ENCODE assay signal across 17 cellular contexts in genomic region chr6:46926481-46926880, GRCh38. TPM values are rescaled to one million over a fixed set of nuclear protein-coding genes. Genes with fewer than 3 reads are reported as not detected.
DNase-seq lines count a peak whose midpoint lies in the region; ATAC-seq and TF ChIP-seq lines count a peak whose summit lies in the region.
"Had no signal": no experiment of that assay in that cellular context is flagged by ENCODE, and none has a peak within 500 bp of the region (broad histone marks: within the 10 kb centered on the region; RNA-seq: fewer than 3 reads in every experiment).

No MANE protein-coding gene starts in this region.

- H3K9me3 ChIP-seq in fibroblast of lung (ENCODE audit: control insufficient read depth, insufficient read depth, low read depth, low read length) = no peaks in the 10 kb centered on the region
- H3K9me3 ChIP-seq in suprapubic skin = no peaks in the 10 kb centered on the region
- H3K9me3 ChIP-seq: esophagus muscularis mucosa had no signal

- TF ChIP-seq POLR2A in suprapubic skin (IDR thresholded peaks at IDR 0.05) = no peak

- peak overlapping the region; percentile 14 for H3K27ac ChIP-seq in fibroblast of lung (ENCODE audit: insufficient read depth, low read length)
- H3K27ac ChIP-seq in suprapubic skin = peak overlapping the region; percentile 18
- H3K27ac ChIP-seq: C4-2B, esophagus muscularis mucosa had no signal

- ATAC-seq in GM18517 (IDR thresholded peaks at IDR 0.05; ENCODE audit: unreplicated experiment) = no peak
- ATAC-seq in GM18907 (IDR thresholded peaks at IDR 0.05; ENCODE audit: unreplicated experiment) = no peak

- H3K4me3 ChIP-seq in fibroblast of lung (replicated peaks in 1 of 4; ENCODE audit: control extremely low read depth in 1 of 4, insufficient read depth in 1 of 4, low read depth in 3 of 4, low read length in 4 of 4) = no peak overlapping the region
- no peak overlapping the region for H3K4me3 ChIP-seq in suprapubic skin
- H3K4me3 ChIP-seq: esophagus muscularis mucosa, hepatocyte, skin epidermis had no signal

- no peaks in the 10 kb centered on the region for H3K79me2 ChIP-seq in fibroblast of lung (ENCODE audit: control insufficient read depth, insufficient read depth, low read length)
- H3K79me2 ChIP-seq: hepatocyte had no signal

- no peak overlapping the region for H2AFZ ChIP-seq in fibroblast of lung (ENCODE audit: low read length)
- H2AFZ ChIP-seq: hepatocyte had no signal

- no peak for TF ChIP-seq EP300 in suprapubic skin (IDR thresholded peaks at IDR 0.05)

- H3K4me1 ChIP-seq in fibroblast of lung (ENCODE audit: control insufficient read depth, extremely low read depth, insufficient read depth, low read length) = peaks cover 4% of the 10 kb centered on the region
- peaks cover 4% of the 10 kb centered on the region for H3K4me1 ChIP-seq in suprapubic skin

- DNase-seq in HCEC 1CT = peak; percentile 35
- DNase-seq in RPMI7951 (ENCODE audit: low read depth) = peak; percentile 42
- DNase-seq in fibroblast of lung (ENCODE audit: low read depth in 2 of 2) = peak in 1 of 2 donors; percentile 82
- no peak for DNase-seq in suprapubic skin (ENCODE audit: low spot score in 2 of 2)
- DNase-seq in NCI-H1694 treated with DMSO at 0.1 percent for 48 hours (lab: John Stamatoyannopoulos, UW) = no peak
- DNase-seq: activated CD8-positive, alpha-beta memory T cell treated with anti-CD3 and anti-CD28 coated beads, Interleukin-2, amount 50 U/mL, for 4 hours; activated gamma-delta T cell; KBM-7; NCI-H1105; SHP77 treated with DMSO at 0.1 percent for 48 hours had no signal

- H3K9ac ChIP-seq in fibroblast of lung (ENCODE audit: insufficient read depth, low read length) = no peak overlapping the region

- H3K27me3 ChIP-seq in fibroblast of lung (ENCODE audit: control insufficient read depth, insufficient read depth, low read length) (no peaks in the 10 kb centered on the region), suprapubic skin (no peaks in the 10 kb centered on the region)
- H3K27me3 ChIP-seq: esophagus muscularis mucosa, hepatocyte had no signal

- 91% methylated on average over 6 of the region's 6 CpGs for whole genome bisulfite sequencing in suprapubic skin

- TF ChIP-seq CTCF in fibroblast of lung (conservative IDR thresholded peaks at IDR 0.05 in 1 of 2, IDR thresholded peaks at IDR 0.05 in 1 of 2; ENCODE audit: low read depth in 1 of 2, low read length in 2 of 2) (no peak), suprapubic skin (IDR thresholded peaks at IDR 0.05) (no peak)

- no peak overlapping the region for H3K4me2 ChIP-seq in fibroblast of lung (ENCODE audit: extremely low read depth, insufficient read depth, low read length)
- H3K4me2 ChIP-seq: hepatocyte had no signal

- H3K36me3 ChIP-seq in fibroblast of lung (ENCODE audit: control insufficient read depth, insufficient read depth, low read length) (no peaks in the 10 kb centered on the region), suprapubic skin (no peaks in the 10 kb centered on the region)
- H3K36me3 ChIP-seq: esophagus muscularis mucosa had no signal

- no peaks in the 10 kb centered on the region for H4K20me1 ChIP-seq in fibroblast of lung (ENCODE audit: control insufficient read depth, extremely low read depth, insufficient read depth, low read length)

RNA-seq across cellular contexts. Expression of gene ADGRF5, which starts 4.7 kb away (rescaled TPM):
- 0.12 and 0.20 TPM in 2 replicates for total RNA-seq in RPMI7951 (2014; rRNA removed; shearing (Covaris generic))
- total RNA-seq in fibroblast of lung (under 0.01 and 0.26 TPM in 2 replicates), suprapubic skin (10 to 100 TPM in 2 of 4 donors, 1 to 10 TPM in 2; 4.4 to 13.0 (median 8.4) TPM)
- polyA plus RNA-seq in fibroblast of lung = 0.11 and 19.3 TPM in 2 replicates
- polyA plus RNA-seq in fibroblast of lung (2012) = 0.10 and 14.8 TPM in 2 replicates
- 0.44 and 12.3 TPM in 2 replicates for polyA minus RNA-seq in fibroblast of lung (ENCODE audit: low replicate concordance)
- total RNA-seq: mononuclear cell had no signal

Comparison
In these comparisons a context has a peak if more than half of its experiments do, and no peak if none do; other contexts are left out.
1. DNase-seq: peak in HCEC 1CT (single experiment) and RPMI7951 (single experiment); none in suprapubic skin (0 of 2) and NCI-H1694 treated with DMSO at 0.1 percent for 48 hours (single experiment).